Comparison of ENCODE assay signal across 31 cellular contexts in genomic region chr12:18935371-18935965, GRCh38.
"Had no signal": no experiment of that assay in that cellular context is flagged by ENCODE, and none has a peak within 500 bp of the region (broad histone marks: within the 10 kb centered on the region; RNA-seq: fewer than 3 reads in every experiment).

No MANE protein-coding gene starts in this region.

- DNase-seq: effector CD8-positive, alpha-beta T cell; endodermal cell; foreskin keratinocyte; glutamatergic neuron; heart right ventricle; hippocampal formation; islet precursor cell; kidney glomerular epithelial cell; left colon; left ventricle myocardium superior; lower lobe of right lung; natural killer cell; right cardiac atrium; sigmoid colon; spleen; stimulated activated CD4-positive, alpha-beta T cell treated with anti-CD3 and anti-CD28 coated beads, Interleukin-4, amount 100 ng/mL, for 4 hours; stimulated activated naive B cell treated with anti-CD40 and anti-IgM and Interleukin-4, amounts not matched to agents 10 μg/mL and 1 μg/mL and 100 μg/mL, for 72 hours; stimulated activated naive CD8-positive, alpha-beta T cell treated with anti-CD3 and anti-CD28 coated beads, Interleukin-15, amount 100 ng/mL, for 72 hours; transverse colon; upper lobe of right lung; uterus had no signal

- H3K4me1 ChIP-seq: foreskin keratinocyte, heart right ventricle, lower lobe of right lung, prostate gland, spleen, suprapubic skin, transverse colon, upper lobe of right lung, uterus had no signal

- H3K4me1 Mint-ChIP-seq: memory B cell; stimulated activated naive B cell treated with anti-CD40 and anti-IgM and Interleukin-4, amounts not matched to agents 10 μg/mL and 1 μg/mL and 100 μg/mL, for 72 hours; stimulated activated naive CD8-positive, alpha-beta T cell treated with anti-CD3 and anti-CD28 coated beads, Interleukin-15, amount 100 ng/mL, for 72 hours had no signal

- ATAC-seq: esophagus mucosa; foreskin keratinocyte; gastroesophageal sphincter; heart right ventricle; left ventricle myocardium superior; lower lobe of right lung; natural killer cell; right cardiac atrium; stimulated activated naive B cell treated with anti-CD40 and anti-IgM and Interleukin-4, amounts not matched to agents 10 μg/mL and 1 μg/mL and 100 μg/mL, for 72 hours; stimulated activated naive CD8-positive, alpha-beta T cell treated with anti-CD3 and anti-CD28 coated beads, Interleukin-15, amount 100 ng/mL, for 72 hours; upper lobe of right lung had no signal

- H3K36me3 Mint-ChIP-seq: natural killer cell; stimulated activated naive B cell treated with anti-CD40 and anti-IgM and Interleukin-4, amounts not matched to agents 10 μg/mL and 1 μg/mL and 100 μg/mL, for 72 hours had no signal

- FAIRE-seq: colon had no signal

- H3K27me3 Mint-ChIP-seq: dendritic cell treated with granulocyte-macrophage colony-stimulating factor and Interleukin-4, amounts not matched to agents 40 ng/mL and 50 ng/mL, for 4 days; memory B cell; stimulated activated naive B cell treated with anti-CD40 and anti-IgM and Interleukin-4, amounts not matched to agents 10 μg/mL and 1 μg/mL and 100 μg/mL, for 72 hours; stimulated activated naive CD8-positive, alpha-beta T cell treated with anti-CD3 and anti-CD28 coated beads, Interleukin-15, amount 100 ng/mL, for 72 hours had no signal

- H3K4me3 Mint-ChIP-seq: dendritic cell treated with granulocyte-macrophage colony-stimulating factor and Interleukin-4, amounts not matched to agents 40 ng/mL and 50 ng/mL, for 4 days; endodermal cell; memory B cell; natural killer cell; neural crest cell; stimulated activated naive B cell treated with anti-CD40 and anti-IgM and Interleukin-4, amounts not matched to agents 10 μg/mL and 1 μg/mL and 100 μg/mL, for 72 hours; stimulated activated naive CD8-positive, alpha-beta T cell treated with anti-CD3 and anti-CD28 coated beads, Interleukin-15, amount 100 ng/mL, for 72 hours had no signal

- H3K27me3 ChIP-seq: foreskin keratinocyte, gastroesophageal sphincter, heart right ventricle, sigmoid colon, spleen, suprapubic skin, transverse colon, upper lobe of right lung, uterus had no signal

- H3K27ac ChIP-seq: epithelial cell of prostate, foreskin keratinocyte, gastroesophageal sphincter, heart right ventricle, lower lobe of right lung, prostate gland, sigmoid colon, skin epidermis, spleen, suprapubic skin, transverse colon, upper lobe of right lung, uterus had no signal

- H3K36me3 ChIP-seq: gastroesophageal sphincter, heart right ventricle, lower lobe of right lung, prostate gland, sigmoid colon, spleen, suprapubic skin, transverse colon, upper lobe of right lung, uterus had no signal

- H3K9me3 ChIP-seq: gastroesophageal sphincter, heart right ventricle, lower lobe of right lung, prostate gland, sigmoid colon, suprapubic skin, transverse colon, upper lobe of right lung, uterus had no signal

- H3K27ac Mint-ChIP-seq: dendritic cell treated with granulocyte-macrophage colony-stimulating factor and Interleukin-4, amounts not matched to agents 40 ng/mL and 50 ng/mL, for 4 days; endodermal cell; memory B cell; natural killer cell; stimulated activated naive B cell treated with anti-CD40 and anti-IgM and Interleukin-4, amounts not matched to agents 10 μg/mL and 1 μg/mL and 100 μg/mL, for 72 hours; stimulated activated naive CD8-positive, alpha-beta T cell treated with anti-CD3 and anti-CD28 coated beads, Interleukin-15, amount 100 ng/mL, for 72 hours had no signal

- H3K4me3 ChIP-seq: gastroesophageal sphincter, heart right ventricle, lower lobe of right lung, prostate gland, sigmoid colon, skin epidermis, spleen, suprapubic skin, transverse colon, upper lobe of right lung, uterus had no signal
